28 cellular contexts compared by ENCODE assay signal in the genomic region with DNA sequence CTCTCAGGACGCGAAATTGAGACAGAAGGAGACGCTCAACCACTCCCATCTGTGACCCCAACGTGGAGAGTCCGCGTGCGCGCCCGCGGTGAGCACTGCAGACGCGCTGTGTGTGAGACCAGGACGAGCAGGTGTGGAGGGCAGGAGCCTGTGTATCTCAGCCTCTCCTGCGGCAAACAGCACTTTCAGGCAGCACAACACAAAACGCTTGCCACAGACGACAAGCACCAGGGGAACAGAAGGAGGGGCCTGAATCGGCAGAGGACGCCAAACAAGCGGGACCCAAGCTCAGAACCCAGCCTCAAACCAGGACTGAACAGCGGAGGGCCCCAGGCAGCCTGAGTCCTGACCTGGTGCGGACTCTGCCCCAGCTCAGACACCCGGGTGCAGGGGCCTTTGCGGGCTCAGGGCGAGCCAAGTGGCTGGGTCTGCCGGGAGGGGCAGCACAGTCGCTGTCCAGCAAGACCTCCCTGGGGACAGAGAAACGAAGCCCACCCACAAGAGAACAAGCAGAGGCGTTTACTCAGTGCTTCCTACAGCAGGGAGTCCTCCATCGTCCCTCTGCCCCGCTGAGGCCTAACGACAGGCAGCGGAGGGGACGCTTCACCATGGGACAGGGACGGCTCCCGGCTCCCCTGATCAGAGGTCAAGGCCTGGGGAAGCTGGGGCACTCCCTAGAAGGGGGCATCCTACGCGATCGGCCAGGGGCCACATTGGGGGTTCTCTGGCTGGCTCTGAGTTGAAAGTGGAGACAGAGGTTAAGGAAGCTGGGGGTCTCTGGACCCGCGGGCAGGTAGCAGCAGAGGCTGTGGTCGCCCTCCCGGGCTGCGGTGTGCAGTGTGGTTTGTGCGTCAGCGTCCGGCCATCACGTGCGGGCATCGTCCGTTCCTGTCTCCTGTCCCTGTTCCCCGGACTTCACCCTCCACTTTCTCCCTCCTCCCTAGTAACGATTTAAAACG.
DNase-seq lines count a peak whose midpoint lies in the region; ATAC-seq lines count a peak whose summit lies in the region.
"Had no signal": no experiment of that assay in that cellular context is flagged by ENCODE, and none has a peak within 500 bp of the region (broad histone marks: within the 10 kb centered on the region; RNA-seq: fewer than 3 reads in every experiment).

No MANE protein-coding gene starts in this region.

- no peak overlapping the region for H2BK5ac ChIP-seq in trophoblast cell (ENCODE audit: low read depth, low read length, poor library complexity)

- H3K14ac ChIP-seq in trophoblast cell (ENCODE audit: low read length) = no peak overlapping the region

- H2AK5ac ChIP-seq in trophoblast cell (ENCODE audit: low read length) = no peak overlapping the region

- H4K12ac ChIP-seq in trophoblast cell (ENCODE audit: low read depth, low read length) = no peak overlapping the region

- DNase-seq in NCI-H1436 (lab: John Stamatoyannopoulos, UW) (peak; percentile 20), NCI-H1436 treated with DMSO at 0.1 percent for 48 hours (lab: John Stamatoyannopoulos, UW) (no peak), NCI-H69 (lab: John Stamatoyannopoulos, UW) (peak; percentile 26), iPS-NIHi11 (ENCODE audit: low spot score) (peak; percentile 46), posterior vena cava (ENCODE audit: low spot score) (peak; percentile 68), NCI-H187 treated with DMSO at 0.1 percent for 48 hours (lab: John Stamatoyannopoulos, UW) (no peak), trophoblast cell (no peak)
- DNase-seq: activated CD4-positive, alpha-beta T cell treated with anti-CD3 and anti-CD28 coated beads, Interleukin-2, amount 50 U/mL, for 48 hours; activated naive CD8-positive, alpha-beta T cell treated with anti-CD3 and anti-CD28 coated beads, Interleukin-2, amount 50 U/mL, for 24 hours; activated T-cell treated with anti-CD3 and anti-CD28 coated beads, Interleukin-2, amount 50 U/mL, for 48 hours; cortex of kidney; glutamatergic neuron; kidney; naive thymus-derived CD4-positive, alpha-beta T cell; NCI-H2107; NCI-H524 treated with DMSO at 0.1 percent for 48 hours; nucleus accumbens; psoas muscle; stimulated activated CD4-positive, alpha-beta T cell treated with anti-CD3 and anti-CD28 coated beads, Interleukin-4, amount 100 ng/mL, for 24 hours; upper lobe of right lung had no signal

- ATAC-seq in HG02970 (IDR thresholded peaks at IDR 0.05; ENCODE audit: low FRiP score, unreplicated experiment) = no peak
- ATAC-seq: activated naive CD8-positive, alpha-beta T cell treated with anti-CD3 and anti-CD28 coated beads, Interleukin-2, amount 50 U/mL, for 24 hours; esophagus mucosa; naive thymus-derived CD4-positive, alpha-beta T cell; psoas muscle; upper lobe of right lung had no signal

- H3K36me3 ChIP-seq in trophoblast cell (ENCODE audit: control insufficient read depth in 1 of 2, insufficient read depth in 2 of 2, low read length in 2 of 2) = no peaks in the 10 kb centered on the region
- H3K36me3 ChIP-seq: BLaER1 treated with 17β-estradiol and CSF1 and Interleukin-3, amounts not matched to agents 10 nM and 100 nM; cardiac muscle cell; HAP-1; SJCRH30; upper lobe of right lung had no signal

- no peaks in the 10 kb centered on the region for H3K27me3 ChIP-seq in trophoblast cell (ENCODE audit: insufficient read depth, low read length)

- H3K18ac ChIP-seq in trophoblast cell (ENCODE audit: low read length) = no peak overlapping the region

- no peak overlapping the region for H4K91ac ChIP-seq in trophoblast cell (ENCODE audit: low read depth, low read length)

- H3K4me1 ChIP-seq in trophoblast cell (ENCODE audit: control insufficient read depth in 1 of 2, insufficient read depth in 2 of 2, low read length in 2 of 2) = no peaks in the 10 kb centered on the region
- H3K4me1 ChIP-seq: HAP-1, psoas muscle, SJCRH30, upper lobe of right lung had no signal

- no CpG with 5 or more reads among the region's 53 CpGs for WGBS in trophoblast cell (ENCODE audit: extremely low coverage, insufficient coverage, insufficient read length)

- H3K9ac ChIP-seq in trophoblast cell (ENCODE audit: low read length) = no peak overlapping the region
- H3K9ac ChIP-seq: BLaER1 treated with 17β-estradiol and CSF1 and Interleukin-3, amounts not matched to agents 10 nM and 100 nM had no signal

- no peak overlapping the region for H2AFZ ChIP-seq in trophoblast cell (ENCODE audit: insufficient read depth, low read length, poor library complexity)

- no peak overlapping the region for H3K4me2 ChIP-seq in trophoblast cell (ENCODE audit: low read length)
- H3K4me2 ChIP-seq: BLaER1 treated with 17β-estradiol and CSF1 and Interleukin-3, amounts not matched to agents 10 nM and 100 nM had no signal

- intact Hi-C loops in posterior vena cava (cut with DNase I) = no loop called here

- peaks cover 7% of the 10 kb centered on the region for H3K9me3 ChIP-seq in trophoblast cell (ENCODE audit: insufficient read depth, low read depth, low read length)
- H3K9me3 ChIP-seq: BLaER1 treated with 17β-estradiol and CSF1 and Interleukin-3, amounts not matched to agents 10 nM and 100 nM; HAP-1; psoas muscle; SJCRH30; upper lobe of right lung had no signal

- no peak overlapping the region for H3K4ac ChIP-seq in trophoblast cell (ENCODE audit: low read depth, low read length)

- H2BK120ac ChIP-seq in trophoblast cell (ENCODE audit: insufficient read depth, low read length, poor library complexity) = no peak overlapping the region

- no peaks in the 10 kb centered on the region for H3K79me2 ChIP-seq in trophoblast cell (ENCODE audit: control insufficient read depth, insufficient read depth, low read length, poor library complexity)

- H3K27ac ChIP-seq in trophoblast cell (ENCODE audit: low read depth, low read length) = no peak overlapping the region
- H3K27ac ChIP-seq: 22Rv1; BLaER1 treated with 17β-estradiol and CSF1 and Interleukin-3, amounts not matched to agents 10 nM and 100 nM; cardiac muscle cell; HL-60; psoas muscle; SJCRH30; upper lobe of right lung had no signal

- no peak overlapping the region for H3K23ac ChIP-seq in trophoblast cell (ENCODE audit: low read length)

- H3K79me1 ChIP-seq in trophoblast cell (ENCODE audit: low read length) = no peaks in the 10 kb centered on the region

- no peak overlapping the region for H2BK12ac ChIP-seq in trophoblast cell (ENCODE audit: low read length)

- H4K8ac ChIP-seq in trophoblast cell (ENCODE audit: low read depth, low read length) = no peak overlapping the region

- H3K4me3 ChIP-seq in trophoblast cell (ENCODE audit: low read depth, low read length) = no peak overlapping the region
- H3K4me3 ChIP-seq: BLaER1 treated with 17β-estradiol and CSF1 and Interleukin-3, amounts not matched to agents 10 nM and 100 nM; cardiac muscle cell; HAP-1; psoas muscle; SJCRH30; upper lobe of right lung had no signal

Comparison
In these comparisons a context has a peak if more than half of its experiments do, and no peak if none do; other contexts are left out.
1. DNase-seq: peak in NCI-H1436 (single experiment), NCI-H69 (single experiment), iPS-NIHi11 (single experiment) and posterior vena cava (single experiment); none in NCI-H1436 treated with DMSO at 0.1 percent for 48 hours (single experiment), NCI-H187 treated with DMSO at 0.1 percent for 48 hours (single experiment) and trophoblast cell (0 of 2).